ENCODE assay signal across 5 cellular contexts in the genomic region with DNA sequence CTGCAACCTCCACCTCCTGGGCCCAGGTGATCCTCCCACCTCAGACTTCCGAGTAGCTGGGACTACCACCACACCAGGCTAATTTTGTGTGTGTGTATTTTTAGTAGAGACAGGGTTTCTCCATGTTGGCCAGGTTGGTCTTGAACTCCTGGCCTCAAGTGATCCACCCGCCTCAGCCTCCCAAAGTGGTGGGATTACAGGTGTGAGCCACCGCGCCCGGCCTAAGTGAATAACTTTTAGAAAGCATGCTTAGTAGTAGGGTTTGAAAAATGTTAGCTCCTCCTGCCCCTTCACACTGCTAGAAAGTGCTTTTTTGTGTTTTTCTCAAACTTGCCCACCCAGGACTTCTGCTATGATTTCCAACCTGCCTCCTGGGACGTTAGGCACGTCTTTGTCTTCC. TPM values are rescaled to one million over a fixed set of nuclear protein-coding genes. Genes with fewer than 3 reads are reported as not detected.
"Had no signal": no experiment of that assay in that cellular context is flagged by ENCODE, and none has a peak within 500 bp of the region (broad histone marks: within the 10 kb centered on the region; RNA-seq: fewer than 3 reads in every experiment).

No MANE protein-coding gene starts in this region.

RNA-seq across cellular contexts. Expression of gene P2RY2, which starts 14.4 kb away (rescaled TPM):
- total RNA-seq: IMR-90 had no signal
- polyA plus RNA-seq: IMR-90 had no signal

RNA-seq across cellular contexts. Expression of gene P2RY6, which starts 39.7 kb away (rescaled TPM):
- total RNA-seq: GM23338, H1, H9, HT-29, IMR-90 had no signal
- polyA plus RNA-seq: GM23338 had no signal
